ENCODE assay signal across 29 cellular contexts in the genomic region with DNA sequence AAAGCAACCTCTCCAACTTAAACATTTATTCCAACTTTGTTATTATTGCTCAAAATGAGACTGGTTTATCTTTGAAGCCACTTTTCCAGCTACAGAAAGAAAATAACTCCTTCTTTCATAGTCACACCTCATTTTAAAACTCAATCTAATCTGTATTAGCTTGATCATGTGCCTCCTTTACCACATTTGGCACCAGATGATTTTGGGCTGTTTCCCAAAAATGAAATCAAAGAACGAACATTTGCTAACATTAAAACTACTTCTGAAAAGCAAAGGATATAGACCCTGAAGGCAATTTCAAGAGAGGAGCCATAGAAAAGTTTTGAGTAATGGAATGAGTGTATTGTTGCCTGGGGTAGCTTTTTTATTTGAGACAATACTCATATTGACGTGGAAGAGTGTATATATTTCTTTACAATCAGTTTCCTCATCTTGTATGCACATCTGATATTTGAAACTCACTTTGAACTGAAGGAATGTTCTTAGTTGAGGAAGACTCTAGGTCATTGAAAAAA.
A peak's percentile ranks its signal among the peaks of the same experiment; 100 is the strongest.
DNase-seq lines count a peak whose midpoint lies in the region; ATAC-seq, FAIRE-seq and TF ChIP-seq lines count a peak whose summit lies in the region.
"Had no signal": no experiment of that assay in that cellular context is flagged by ENCODE, and none has a peak within 500 bp of the region (broad histone marks: within the 10 kb centered on the region; RNA-seq: fewer than 3 reads in every experiment).

No MANE protein-coding gene starts in this region.

- dilution Hi-C loops in endothelial cell of umbilical vein (cut with MboI; ENCODE audit: extremely low pct_ligation_motif_present, low sequenced_read_pairs), result no loop called here

- ATAC-seq in DND-41 (ENCODE audit: insufficient read depth, low read depth), result no peak
- no peak for ATAC-seq in Panc1
- no peak for ATAC-seq in HG03097 (IDR thresholded peaks at IDR 0.05; ENCODE audit: low FRiP score, unreplicated experiment)
- ATAC-seq: lower lobe of right lung had no signal

- H3K9ac ChIP-seq in DND-41 (ENCODE audit: low read depth, low read length) (no peak overlapping the region), endothelial cell of umbilical vein (replicated peaks; ENCODE audit: extremely low read depth, insufficient read depth, low read length) (no peak overlapping the region)

- H3K36me3 ChIP-seq in DND-41 (ENCODE audit: insufficient read depth, low read length), result no peaks in the 10 kb centered on the region
- no peaks in the 10 kb centered on the region for H3K36me3 ChIP-seq in Panc1 (ENCODE audit: control insufficient read depth, insufficient read depth, low read length)
- H3K36me3 ChIP-seq in endothelial cell of umbilical vein (ENCODE audit: control insufficient read depth in 2 of 2, extremely low read depth in 1 of 2, insufficient read depth in 2 of 2, low read length in 2 of 2), result no peaks in the 10 kb centered on the region
- H3K36me3 ChIP-seq: brain microvascular endothelial cell, lower lobe of right lung had no signal

- TF ChIP-seq CTCF in DND-41 (IDR thresholded peaks at IDR 0.05; ENCODE audit: borderline replicate concordance, extremely low read depth, low read length, poor library complexity, severe bottlenecking) (no peak), Panc1 (IDR thresholded peaks at IDR 0.05) (no peak), endothelial cell of umbilical vein (IDR thresholded peaks at IDR 0.05; ENCODE audit: extremely low read depth in 1 of 2, insufficient read depth in 1 of 2, low read depth in 1 of 2, low read length in 2 of 2) (no peak), osteocyte (IDR thresholded peaks at IDR 0.05) (no peak)

- no peak for FAIRE-seq in endothelial cell of umbilical vein (lab: Jason Lieb, UNC)
- FAIRE-seq: endometrium, frontal cortex, GM12892, GM19239, kidney had no signal

- H3K4me3 Mint-ChIP-seq in osteocyte (ENCODE audit: unreplicated experiment), result no peak overlapping the region
- H3K4me3 Mint-ChIP-seq: activated naive CD8-positive, alpha-beta T cell treated with anti-CD3 and anti-CD28 coated beads, Interleukin-2, amount 10 ng/mL, durations not matched to agents 7 days and 5 days; CD8-positive, alpha-beta memory T cell had no signal

- peak overlapping the region; percentile 78 for H3K27ac Mint-ChIP-seq in osteocyte (ENCODE audit: unreplicated experiment)
- H3K27ac Mint-ChIP-seq: activated naive CD8-positive, alpha-beta T cell treated with anti-CD3 and anti-CD28 coated beads, Interleukin-2, amount 10 ng/mL, durations not matched to agents 7 days and 5 days; CD8-positive, alpha-beta memory T cell had no signal

- peaks cover 49% of the 10 kb centered on the region for H3K4me1 Mint-ChIP-seq in osteocyte (ENCODE audit: unreplicated experiment)

- H3K9me1 ChIP-seq in endothelial cell of umbilical vein (replicated peaks; ENCODE audit: control insufficient read depth, extremely low read depth, insufficient read depth, low read length), result no peaks in the 10 kb centered on the region

- no TSS peak for BruUV-seq in Panc1 (replicated peaks; lab: Mats Ljungman, UMichigan)
- BruUV-seq in endothelial cell of umbilical vein (replicated peaks; lab: Mats Ljungman, UMichigan), result no TSS peak

- H3K27ac ChIP-seq in DND-41 (ENCODE audit: low read length) (peak overlapping the region; percentile 74), Panc1 (ENCODE audit: low read length) (peak overlapping the region; percentile 100), endothelial cell of umbilical vein (ENCODE audit: insufficient read depth, low read depth, low read length) (no peak overlapping the region)
- H3K27ac ChIP-seq: brain microvascular endothelial cell, HL-60, lower lobe of right lung, testis had no signal

- H3K4me1 ChIP-seq in DND-41 (ENCODE audit: insufficient read depth, low read length) (peaks cover 38% of the 10 kb centered on the region), Panc1 (ENCODE audit: control insufficient read depth, insufficient read depth, low read length) (peaks cover 30% of the 10 kb centered on the region), endothelial cell of umbilical vein (ENCODE audit: control insufficient read depth, extremely low read depth, insufficient read depth, low read length) (peaks cover 24% of the 10 kb centered on the region)

- H4K20me1 ChIP-seq in DND-41 (ENCODE audit: insufficient read depth, low read length) (no peaks in the 10 kb centered on the region), endothelial cell of umbilical vein (replicated peaks; ENCODE audit: control insufficient read depth, extremely low read depth, insufficient read depth, low read length) (no peaks in the 10 kb centered on the region)

- no peak for TF ChIP-seq POLR2A in endothelial cell of umbilical vein (IDR thresholded peaks at IDR 0.05; ENCODE audit: low read depth, low read length)

- intact Hi-C loops in Panc1 (cut with micrococcal nuclease; ENCODE audit: unreplicated experiment) (loop anchor here (10.0 kb wide), 1 partner anchor 45 kb away; no protein-coding TSS in a partner anchor), endothelial cell of umbilical vein (cut with micrococcal nuclease) (loop anchor here (10.0 kb wide), 1 partner anchor 835 kb away; no protein-coding TSS in a partner anchor)

- peak overlapping the region; percentile 38; the same call in 1 of the 2 replicates for H2AFZ ChIP-seq in DND-41 (ENCODE audit: low read depth, low read length)
- no peak overlapping the region for H2AFZ ChIP-seq in endothelial cell of umbilical vein (ENCODE audit: low read depth, low read length)

- no peaks in the 10 kb centered on the region for H3K27me3 Mint-ChIP-seq in osteocyte (ENCODE audit: unreplicated experiment)
- H3K27me3 Mint-ChIP-seq: activated naive CD8-positive, alpha-beta T cell treated with anti-CD3 and anti-CD28 coated beads, Interleukin-2, amount 10 ng/mL, durations not matched to agents 7 days and 5 days; CD8-positive, alpha-beta memory T cell had no signal

- H3K9me3 Mint-ChIP-seq in osteocyte (ENCODE audit: unreplicated experiment), result peaks cover 5% of the 10 kb centered on the region
- H3K9me3 Mint-ChIP-seq: CD8-positive, alpha-beta memory T cell had no signal

- H3K4me2 ChIP-seq in DND-41 (ENCODE audit: insufficient read depth, low read length) (peak overlapping the region; percentile 32), endothelial cell of umbilical vein (ENCODE audit: insufficient read depth, low read length) (no peak overlapping the region)

- POLR2A ChIA-PET in Panc1 (lab: Charles Lee), result no interaction called here
- POLR2A ChIA-PET in endothelial cell of umbilical vein (lab: Charles Lee), result no interaction called here

- H3K36me3 Mint-ChIP-seq in osteocyte (ENCODE audit: unreplicated experiment), result no peaks in the 10 kb centered on the region
- H3K36me3 Mint-ChIP-seq: activated naive CD8-positive, alpha-beta T cell treated with anti-CD3 and anti-CD28 coated beads, Interleukin-2, amount 10 ng/mL, durations not matched to agents 7 days and 5 days; CD8-positive, alpha-beta memory T cell had no signal

- H3K4me3 ChIP-seq in DND-41 (ENCODE audit: low read depth in 1 of 2, low read length in 2 of 2), result no peak overlapping the region
- H3K4me3 ChIP-seq in Panc1 (ENCODE audit: low read depth in 2 of 2, low read length in 2 of 2), result no peak overlapping the region
- H3K4me3 ChIP-seq in endothelial cell of umbilical vein (replicated peaks in 1 of 3; ENCODE audit: insufficient read depth in 1 of 3, low read depth in 1 of 3, low read length in 3 of 3), result no peak overlapping the region
- H3K4me3 ChIP-seq: lower lobe of right lung, testis had no signal

- H3K9me3 ChIP-seq in DND-41 (ENCODE audit: insufficient read depth, low read length, severe bottlenecking), result no peaks in the 10 kb centered on the region
- peaks cover 2% of the 10 kb centered on the region; the same call in 1 of the 2 replicates for H3K9me3 ChIP-seq in Panc1 (ENCODE audit: control insufficient read depth, insufficient read depth, low read depth, low read length)
- no peaks in the 10 kb centered on the region for H3K9me3 ChIP-seq in endothelial cell of umbilical vein (replicated peaks; ENCODE audit: control insufficient read depth, insufficient read depth, low read length)
- H3K9me3 ChIP-seq: lower lobe of right lung, testis had no signal

- CTCF ChIA-PET in Panc1 (lab: Charles Lee) (no interaction called here), endothelial cell of umbilical vein (lab: Charles Lee) (no interaction called here)

- no peaks in the 10 kb centered on the region for H3K27me3 ChIP-seq in DND-41 (ENCODE audit: insufficient read depth, low read length, poor library complexity)
- H3K27me3 ChIP-seq in Panc1 (ENCODE audit: control insufficient read depth, insufficient read depth, low read length), result no peaks in the 10 kb centered on the region
- no peaks in the 10 kb centered on the region for H3K27me3 ChIP-seq in endothelial cell of umbilical vein (ENCODE audit: control insufficient read depth in 2 of 2, insufficient read depth in 2 of 2, low read length in 2 of 2)
- H3K27me3 ChIP-seq: brain microvascular endothelial cell, testis had no signal

- no peak for DNase-seq in DND-41
- DNase-seq in Panc1 (ENCODE audit: low read depth, low spot score), result no peak
- DNase-seq in endothelial cell of umbilical vein (ENCODE audit: low read depth, low spot score), result peak; percentile 43
- no peak for DNase-seq in osteocyte (ENCODE audit: extremely low spot score, unreplicated experiment)
- no peak for DNase-seq in SHP77 treated with DMSO at 0.1 percent for 48 hours (lab: John Stamatoyannopoulos, UW)
- no peak for DNase-seq in stimulated activated CD8-positive, alpha-beta memory T cell treated with anti-CD3 and anti-CD28 coated beads, Interleukin-4, amount 100 ng/mL, for 48 hours
- DNase-seq in AG08396 (ENCODE audit: low spot score), result no peak
- DNase-seq: activated CD4-positive, alpha-beta T cell treated with anti-CD3 and anti-CD28 coated beads for 1 hour; activated naive CD8-positive, alpha-beta T cell treated with anti-CD3 and anti-CD28 coated beads, Interleukin-2, amount 10 ng/mL, durations not matched to agents 7 days and 5 days; activated T-cell treated with anti-CD3 and anti-CD28 coated beads, Interleukin-2, amount 50 U/mL, for 48 hours; brain microvascular endothelial cell; CD8-positive, alpha-beta memory T cell; DMS79; GOT3; kidney; lower lobe of right lung; NCI-H146; NCI-H2171; NCI-H526; Right ventricle myocardium superior; stimulated activated CD4-positive, alpha-beta T cell treated with anti-CD3 and anti-CD28 coated beads, Interleukin-12 subunit alpha, Interleukin-12 subunit beta, amount 100 ng/mL, for 4 hours; T-helper 2 cell; testis had no signal

- no peaks in the 10 kb centered on the region for H3K79me2 ChIP-seq in DND-41 (ENCODE audit: insufficient read depth, low read length)
- H3K79me2 ChIP-seq in endothelial cell of umbilical vein (ENCODE audit: control insufficient read depth, insufficient read depth, low read length), result no peaks in the 10 kb centered on the region

- in situ Hi-C loops in Panc1 (cut with HindIII; ENCODE audit: low pct_unique_long_range_greater_than_20kb, low sequenced_read_pairs), result no loop called here

TF ChIP-seq in endothelial cell of umbilical vein, 7 proteins besides CTCF, POLR2A, EP300 and RAD21 (continues in another document):
- no peak for TF ChIP-seq JUN (IDR thresholded peaks at IDR 0.05; ENCODE audit: borderline replicate concordance, insufficient read depth, insufficient read length, low read depth)
- TF ChIP-seq POLR2AphosphoS5 (IDR thresholded peaks at IDR 0.05; ENCODE audit: insufficient read depth, low read depth, low read length), result no peak
